1 cellular context compared by ENCODE assay signal in genomic region chr11:63491614-63492372, GRCh38.
A peak's percentile ranks its signal among the peaks of the same experiment; 100 is the strongest.
TF ChIP-seq lines count a peak whose summit lies in the region.

No MANE protein-coding gene starts in this region.

TF ChIP-seq in HepG2, 621 proteins besides CTCF, POLR2A, EP300 and RAD21 (continued from another document):
- TF ChIP-seq CREM (IDR thresholded peaks at IDR 0.05) (peak; percentile 75; the same call in 1 of the 2 replicates), CREM (CRISPR knock-in tag; IDR thresholded peaks at IDR 0.05) (no peak), IRF2 (CRISPR knock-in tag; IDR thresholded peaks at IDR 0.05) (0 out of 2 replicates have a peak, but pooled peaks have one; percentile 14), TEAD3 (CRISPR knock-in tag; optimal IDR thresholded peaks at IDR 0.05; ENCODE audit: borderline replicate concordance) (peak; percentile 29), RARA (CRISPR knock-in tag; IDR thresholded peaks at IDR 0.05) (peak; percentile 46), BCL6 (CRISPR knock-in tag; IDR thresholded peaks at IDR 0.05) (peak; percentile 95), CBFB (CRISPR knock-in tag; IDR thresholded peaks at IDR 0.05) (peak; percentile 89), RBM22 (optimal IDR thresholded peaks at IDR 0.05; ENCODE audit: low read length) (no peak), ISL2 (CRISPR knock-in tag; IDR thresholded peaks at IDR 0.05) (peak; percentile 90), CEBPB (IDR thresholded peaks at IDR 0.05; ENCODE audit: borderline replicate concordance, low read depth, low read length) (peak; percentile 18; the same call in 1 of the 2 replicates), HMG20B (CRISPR knock-in tag; conservative IDR thresholded peaks at IDR 0.05) (peak; percentile 71; the same call in 1 of the 2 replicates), CEBPG (CRISPR knock-in tag; IDR thresholded peaks at IDR 0.05) (peak; percentile 61), ZNF350 (CRISPR knock-in tag; IDR thresholded peaks at IDR 0.05; ENCODE audit: borderline replicate concordance, low read depth) (no peak), ATRX (CRISPR knock-in tag; IDR thresholded peaks at IDR 0.05; ENCODE audit: borderline replicate concordance) (no peak), BCLAF1 (IDR thresholded peaks at IDR 0.05) (no peak), CREB1 (IDR thresholded peaks at IDR 0.05) (no peak), CREB1 (CRISPR knock-in tag; IDR thresholded peaks at IDR 0.05) (peak; percentile 49; the same call in 1 of the 2 replicates), FOXP4 (CRISPR knock-in tag; IDR thresholded peaks at IDR 0.05) (peak; percentile 64; the same call in 1 of the 2 replicates), RERE (CRISPR knock-in tag; IDR thresholded peaks at IDR 0.05; ENCODE audit: low read depth) (peak; percentile 76; the same call in 1 of the 2 replicates), TBX2 (CRISPR knock-in tag; IDR thresholded peaks at IDR 0.05; ENCODE audit: borderline replicate concordance) (peak; percentile 77), ATAD3A (CRISPR knock-in tag; IDR thresholded peaks at IDR 0.05) (no peak), SP5 (CRISPR knock-in tag; IDR thresholded peaks at IDR 0.05; ENCODE audit: borderline replicate concordance, low read depth) (peak; percentile 56; the same call in 1 of the 2 replicates), HNF4G (IDR thresholded peaks at IDR 0.05; ENCODE audit: borderline replicate concordance, low read depth, low read length) (0 out of 2 replicates have a peak, but pooled peaks have one; percentile 11), HNF4G (CRISPR knock-in tag; IDR thresholded peaks at IDR 0.05; ENCODE audit: borderline replicate concordance, low read depth) (no peak)
